In the genomic region with DNA sequence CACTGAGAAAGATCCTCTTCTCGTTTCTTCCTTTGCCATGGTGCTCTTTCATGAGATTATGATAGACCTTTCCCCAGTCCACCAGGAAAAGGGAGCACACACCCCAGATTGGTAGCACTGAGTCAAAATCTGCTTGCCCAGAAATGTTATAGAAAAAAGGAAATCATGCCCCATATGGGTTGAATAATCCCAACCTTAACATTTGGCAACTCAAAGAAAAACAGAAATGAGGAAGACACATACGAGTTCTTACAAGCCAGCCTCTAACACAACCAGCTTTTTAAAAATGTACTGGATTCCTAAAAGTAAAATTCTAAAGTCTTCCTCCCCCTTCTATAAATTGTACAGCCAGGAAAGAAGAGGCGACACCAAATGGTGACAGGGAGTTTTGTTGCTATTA, we compare ENCODE assay signal across 12 cellular contexts.
DNase-seq lines count a peak whose midpoint lies in the region; ATAC-seq and TF ChIP-seq lines count a peak whose summit lies in the region.
"Had no signal": no experiment of that assay in that cellular context is flagged by ENCODE, and none has a peak within 500 bp of the region (broad histone marks: within the 10 kb centered on the region; RNA-seq: fewer than 3 reads in every experiment).

No MANE protein-coding gene starts in this region.

- no peak overlapping the region for H3K18ac ChIP-seq in H9 (ENCODE audit: insufficient read length, low read depth, low read length)

- intact Hi-C loops in CD4-positive, alpha-beta T cell (cut with DNase I, micrococcal nuclease), result no loop called here
- intact Hi-C loops in natural killer cell (cut with micrococcal nuclease) (loop anchor here (2.0 kb wide), 1 partner anchor 31 kb away; no protein-coding TSS in a partner anchor), posterior cingulate gyrus (cut with DNase I) (no loop called here)

- no peaks in the 10 kb centered on the region for H3K27me3 Mint-ChIP-seq in CD4-positive, alpha-beta T cell
- peaks cover 2% of the 10 kb centered on the region for H3K27me3 Mint-ChIP-seq in GM23338 (ENCODE audit: insufficient read depth, low read depth, poor library complexity)
- no peaks in the 10 kb centered on the region for H3K27me3 Mint-ChIP-seq in natural killer cell (ENCODE audit: low read depth in 2 of 2)
- no peaks in the 10 kb centered on the region for H3K27me3 Mint-ChIP-seq in H9 (ENCODE audit: low read depth)

- H3K9me2 ChIP-seq in GM23338 (ENCODE audit: insufficient read depth), result no peaks in the 10 kb centered on the region

- H3K56ac ChIP-seq in H9 (ENCODE audit: insufficient read length, low read depth, low read length), result no peak overlapping the region

- H3K27ac Mint-ChIP-seq in CD4-positive, alpha-beta T cell, result peak overlapping the region; percentile 98
- H3K27ac Mint-ChIP-seq in GM23338 (no peak overlapping the region), natural killer cell (peak overlapping the region; percentile 91 to 96), H9 (no peak overlapping the region)
- H3K27ac Mint-ChIP-seq in activated naive CD4-positive, alpha-beta T cell treated with anti-CD3 and anti-CD28 coated beads, Interleukin-2, amount 50 U/mL, for 72 hours, result peak overlapping the region; percentile 90 to 97

- no peak overlapping the region for H2BK120ac ChIP-seq in H9 (ENCODE audit: low read depth, low read length, poor library complexity, severe bottlenecking)

- peaks cover 94% of the 10 kb centered on the region for H3K4me1 Mint-ChIP-seq in CD4-positive, alpha-beta T cell (ENCODE audit: low read depth)
- no peaks in the 10 kb centered on the region for H3K4me1 Mint-ChIP-seq in GM23338
- H3K4me1 Mint-ChIP-seq in natural killer cell, result peaks cover 92 to 94% of the 10 kb centered on the region in 2 donors
- no peaks in the 10 kb centered on the region for H3K4me1 Mint-ChIP-seq in H9

- peaks cover 39% of the 10 kb centered on the region for H3K36me3 Mint-ChIP-seq in CD4-positive, alpha-beta T cell (ENCODE audit: low read depth)
- H3K36me3 Mint-ChIP-seq in GM23338 (ENCODE audit: low read depth), result no peaks in the 10 kb centered on the region
- H3K36me3 Mint-ChIP-seq in activated naive CD4-positive, alpha-beta T cell treated with anti-CD3 and anti-CD28 coated beads, Interleukin-2, amount 50 U/mL, for 72 hours, result peaks cover 5% of the 10 kb centered on the region in 2 donors
- H3K36me3 Mint-ChIP-seq in natural killer cell, result no peaks in the 10 kb centered on the region
- no peaks in the 10 kb centered on the region; a peak in 1 of 7 replicates for H3K36me3 Mint-ChIP-seq in H9 (ENCODE audit: insufficient read depth in 1 of 3, low read depth in 3 of 3)

- H3K27ac ChIP-seq in CD4-positive, alpha-beta T cell (ENCODE audit: low read depth, low read length), result peak overlapping the region; percentile 84
- no peak overlapping the region for H3K27ac ChIP-seq in GM23338 (ENCODE audit: low read depth)
- H3K27ac ChIP-seq in H9 (ENCODE audit: insufficient read length, low read depth, low read length), result no peak overlapping the region

- H3K23me2 ChIP-seq in H9 (ENCODE audit: insufficient read length, low read depth, low read length, poor library complexity, severe bottlenecking), result no peaks in the 10 kb centered on the region

- H2BK12ac ChIP-seq in H9 (ENCODE audit: insufficient read length, low read depth, low read length), result no peak overlapping the region

- no peak overlapping the region for H3K23ac ChIP-seq in H9 (ENCODE audit: insufficient read length, low read depth, low read length)

- no peaks in the 10 kb centered on the region for H3F3A ChIP-seq in GM23338 (replicated peaks; ENCODE audit: low read depth)

- H4K20me1 ChIP-seq in GM23338 (replicated peaks; ENCODE audit: insufficient read depth), result no peaks in the 10 kb centered on the region
- no peaks in the 10 kb centered on the region for H4K20me1 ChIP-seq in H9 (ENCODE audit: control insufficient read depth, insufficient read depth, insufficient read length)

- no peaks in the 10 kb centered on the region for H3K79me2 ChIP-seq in GM23338 (replicated peaks; ENCODE audit: insufficient read depth)
- H3K79me2 ChIP-seq in H9 (ENCODE audit: insufficient read depth, low read length), result no peaks in the 10 kb centered on the region

- no peak overlapping the region for H3K4ac ChIP-seq in H9 (ENCODE audit: low read depth, low read length)

- no peak overlapping the region for H2BK20ac ChIP-seq in H9 (ENCODE audit: low read depth, low read length, poor library complexity, severe bottlenecking)

- H2AK5ac ChIP-seq in H9 (ENCODE audit: insufficient read length, low read length), result no peak overlapping the region

- no peak overlapping the region for H4K5ac ChIP-seq in H9 (ENCODE audit: insufficient read length, low read depth, low read length)

- no peak overlapping the region for H3T11ph ChIP-seq in H9 (ENCODE audit: low read length)

- no peak overlapping the region for H3K4me3 ChIP-seq in GM23338

- no peak overlapping the region for H3K9ac ChIP-seq in H9 (ENCODE audit: extremely low read depth, insufficient read length, low read length)

- H3K27me3 ChIP-seq in CD4-positive, alpha-beta T cell (ENCODE audit: control insufficient read depth, insufficient read depth, low read length), result no peaks in the 10 kb centered on the region
- H3K27me3 ChIP-seq in GM23338 (ENCODE audit: insufficient read depth) (no peaks in the 10 kb centered on the region), H9 (ENCODE audit: insufficient read depth, low read length) (no peaks in the 10 kb centered on the region)

- H3K9me3 Mint-ChIP-seq in CD4-positive, alpha-beta T cell, result no peaks in the 10 kb centered on the region
- H3K9me3 Mint-ChIP-seq in GM23338 (no peaks in the 10 kb centered on the region), natural killer cell (no peaks in the 10 kb centered on the region), H9 (no peaks in the 10 kb centered on the region)
- H3K9me3 Mint-ChIP-seq in activated naive CD4-positive, alpha-beta T cell treated with anti-CD3 and anti-CD28 coated beads, Interleukin-2, amount 50 U/mL, for 72 hours, result no peaks in the 10 kb centered on the region

- POLR2A ChIA-PET in CD4-positive, alpha-beta T cell (lab: Charles Lee), result interaction anchor here (1.1 to 29.8 kb wide), 9 partner anchors 9 to 95 kb away, joined by 3 to 754 read pairs (median 4); partner anchors contain the start of gene ANKRD44

- WGBS in H9 (ENCODE audit: extremely low coverage, insufficient read length, low lambda C conversion rate), result no CpG with 5 or more reads among the region's 3 CpGs

- no peak for ATAC-seq in CD4-positive, alpha-beta T cell (ENCODE audit: poor library complexity)
- ATAC-seq in GM23338 (no peak), natural killer cell (no peak)
- ATAC-seq in activated naive CD4-positive, alpha-beta T cell treated with anti-CD3 and anti-CD28 coated beads, Interleukin-2, amount 50 U/mL, for 72 hours, result no peak

- no peak overlapping the region for H4K91ac ChIP-seq in H9 (ENCODE audit: insufficient read length, low read depth, low read length)

- no peak for TF ChIP-seq CTCF in CD4-positive, alpha-beta T cell (IDR thresholded peaks at IDR 0.05)
- no peak for TF ChIP-seq CTCF in GM23338 (conservative IDR thresholded peaks at IDR 0.05; ENCODE audit: low read depth in 2 of 2)
- TF ChIP-seq CTCF in natural killer cell (IDR thresholded peaks at IDR 0.05), result no peak
- no peak for TF ChIP-seq CTCF in H9 (conservative IDR thresholded peaks at IDR 0.05)

- H3K4me1 ChIP-seq in GM23338 (ENCODE audit: insufficient read depth) (no peaks in the 10 kb centered on the region), H9 (ENCODE audit: insufficient read depth, low read length) (no peaks in the 10 kb centered on the region)

- H4K8ac ChIP-seq in H9 (replicated peaks; ENCODE audit: insufficient read length, low read depth, low read length), result no peak overlapping the region

- H2AFZ ChIP-seq in GM23338, result 0 out of 2 replicates have a peak overlapping the region, but pooled peaks have one; percentile 52
- no peak overlapping the region for H2AFZ ChIP-seq in H9 (ENCODE audit: low read length)

- H2BK15ac ChIP-seq in H9 (ENCODE audit: low read depth, low read length), result no peak overlapping the region

- no peaks in the 10 kb centered on the region for H3K9me3 ChIP-seq in CD4-positive, alpha-beta T cell (ENCODE audit: control insufficient read depth, low read length)
- no peaks in the 10 kb centered on the region for H3K9me3 ChIP-seq in H9 (ENCODE audit: control insufficient read depth, low read depth, low read length)

- DNase-seq in CD4-positive, alpha-beta T cell, result no peak
- DNase-seq in GM23338 (ENCODE audit: low spot score) (no peak), natural killer cell (no peak), posterior cingulate gyrus (no peak), LoVo (ENCODE audit: low spot score) (no peak), H9 (no peak), NCI-H1694 (lab: John Stamatoyannopoulos, UW) (no peak)
- no peak for DNase-seq in activated naive CD4-positive, alpha-beta T cell treated with anti-CD3 and anti-CD28 coated beads, Interleukin-2, amount 50 U/mL, for 72 hours (ENCODE audit: low spot score in 2 of 2)
- DNase-seq: C1 segment of cervical spinal cord, GDM1, NCI-H1417, NCI-H446 treated with DMSO at 0.1 percent for 48 hours had no signal

- H2BK5ac ChIP-seq in H9 (ENCODE audit: insufficient read length, low read length), result no peak overlapping the region

- no peak overlapping the region for H3K4me2 ChIP-seq in GM23338
- H3K4me2 ChIP-seq in H9 (ENCODE audit: insufficient read depth, insufficient read length, low read length), result no peak overlapping the region

- no peaks in the 10 kb centered on the region for H3K79me1 ChIP-seq in H9 (ENCODE audit: insufficient read depth, low read depth, low read length, poor library complexity, severe bottlenecking)

- H3K14ac ChIP-seq in H9 (ENCODE audit: insufficient read depth, low read length), result no peak overlapping the region

- H3K36me3 ChIP-seq in GM23338 (ENCODE audit: insufficient read depth), result no peaks in the 10 kb centered on the region

- peak overlapping the region; percentile 75 for H3K4me3 Mint-ChIP-seq in CD4-positive, alpha-beta T cell
- H3K4me3 Mint-ChIP-seq in GM23338 (no peak overlapping the region), natural killer cell (peak overlapping the region; percentile 78), H9 (no peak overlapping the region)

- CTCF ChIA-PET in CD4-positive, alpha-beta T cell (lab: Charles Lee), result interaction anchor here (5.4 kb wide), 1 partner anchor 16 kb away, joined by 24 read pairs; no protein-coding TSS in a partner anchor

Comparison
In these comparisons a context has a peak if more than half of its experiments do, and no peak if none do; other contexts are left out.
1. H3K27ac Mint-ChIP-seq: peak in CD4-positive, alpha-beta T cell (single experiment), activated naive CD4-positive, alpha-beta T cell treated with anti-CD3 and anti-CD28 coated beads, Interleukin-2, amount 50 U/mL, for 72 hours (2 of 2) and natural killer cell (2 of 2); none in GM23338 (single experiment) and H9 (0 of 3).
2. H3K4me3 Mint-ChIP-seq: peak in CD4-positive, alpha-beta T cell (single experiment) and natural killer cell (single experiment); none in GM23338 (single experiment) and H9 (0 of 2).